ENCODE assay signal across 19 cellular contexts in the genomic region with DNA sequence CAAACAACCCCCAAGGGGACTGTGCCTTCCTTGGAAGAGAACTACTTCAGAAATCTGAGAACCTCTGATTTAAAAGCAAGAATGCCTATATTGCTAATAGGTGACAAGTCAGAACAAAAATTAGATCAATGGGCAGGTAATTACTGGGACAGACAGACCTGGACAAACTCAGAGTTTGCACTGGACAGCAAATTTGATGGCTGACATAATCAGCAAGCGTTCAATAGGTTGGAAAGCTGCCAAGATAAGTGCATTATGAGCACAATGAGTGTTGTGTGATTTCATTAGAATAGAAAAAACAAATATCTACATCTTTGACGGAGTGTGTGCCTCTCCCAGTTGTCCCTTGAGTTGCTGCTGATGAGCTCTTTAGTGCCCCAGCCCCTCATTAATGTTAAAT.
"Had no signal": no experiment of that assay in that cellular context is flagged by ENCODE, and none has a peak within 500 bp of the region (broad histone marks: within the 10 kb centered on the region; RNA-seq: fewer than 3 reads in every experiment).

No MANE protein-coding gene starts in this region.

- H3K9me3 ChIP-seq: breast epithelium, esophagus squamous epithelium, heart right ventricle, left lung, ovary, psoas muscle, right lobe of liver, thoracic aorta had no signal

- H3K4me3 Mint-ChIP-seq: activated naive CD4-positive, alpha-beta T cell treated with anti-CD3 and anti-CD28 coated beads, Interleukin-2, amount 50 U/mL, for 24 hours; activated T-cell treated with anti-CD3 and anti-CD28 coated beads, Interleukin-2, amount 50 U/mL, for 72 hours; neural crest cell; stimulated activated effector memory CD8-positive, alpha-beta T cell treated with anti-CD3 and anti-CD28 coated beads, Interleukin-12 subunit alpha, Interleukin-12 subunit beta, amount 100 ng/mL, for 72 hours had no signal

- H3K9me3 Mint-ChIP-seq: activated naive CD4-positive, alpha-beta T cell treated with anti-CD3 and anti-CD28 coated beads, Interleukin-2, amount 50 U/mL, for 24 hours; activated T-cell treated with anti-CD3 and anti-CD28 coated beads, Interleukin-2, amount 50 U/mL, for 72 hours; neural crest cell; stimulated activated effector memory CD8-positive, alpha-beta T cell treated with anti-CD3 and anti-CD28 coated beads, Interleukin-12 subunit alpha, Interleukin-12 subunit beta, amount 100 ng/mL, for 72 hours had no signal

- H3K27me3 Mint-ChIP-seq: activated naive CD4-positive, alpha-beta T cell treated with anti-CD3 and anti-CD28 coated beads, Interleukin-2, amount 50 U/mL, for 24 hours had no signal

- H3K4me3 ChIP-seq: breast epithelium, esophagus squamous epithelium, heart right ventricle, left lung, ovary, psoas muscle, right lobe of liver, thoracic aorta had no signal

- H3K27ac ChIP-seq: esophagus squamous epithelium, left lung, ovary, psoas muscle, right lobe of liver, thoracic aorta, VCaP had no signal

- H3K4me1 ChIP-seq: breast epithelium, psoas muscle had no signal

- DNase-seq: activated CD4-positive, alpha-beta T cell treated with anti-CD3 and anti-CD28 coated beads for 1 hour; activated gamma-delta T cell; activated T-cell treated with anti-CD3 and anti-CD28 coated beads, Interleukin-2, amount 50 U/mL, for 72 hours; cerebellar nuclear complex; effector CD8-positive, alpha-beta T cell; esophagus squamous epithelium; heart right ventricle; left lung; ovary; psoas muscle; right lobe of liver; stimulated activated CD4-positive, alpha-beta T cell treated with anti-CD3 and anti-CD28 coated beads, Interleukin-4, amount 100 ng/mL, for 24 hours; T-helper 2 cell had no signal

- H3K36me3 Mint-ChIP-seq: activated naive CD4-positive, alpha-beta T cell treated with anti-CD3 and anti-CD28 coated beads, Interleukin-2, amount 50 U/mL, for 24 hours; stimulated activated effector memory CD8-positive, alpha-beta T cell treated with anti-CD3 and anti-CD28 coated beads, Interleukin-12 subunit alpha, Interleukin-12 subunit beta, amount 100 ng/mL, for 72 hours had no signal

- H3K36me3 ChIP-seq: breast epithelium, esophagus squamous epithelium, heart right ventricle, left lung, ovary, right lobe of liver, thoracic aorta had no signal

- H3K4me1 Mint-ChIP-seq: activated naive CD4-positive, alpha-beta T cell treated with anti-CD3 and anti-CD28 coated beads, Interleukin-2, amount 50 U/mL, for 24 hours; stimulated activated effector memory CD8-positive, alpha-beta T cell treated with anti-CD3 and anti-CD28 coated beads, Interleukin-12 subunit alpha, Interleukin-12 subunit beta, amount 100 ng/mL, for 72 hours had no signal

- H3K27me3 ChIP-seq: breast epithelium, esophagus squamous epithelium, heart right ventricle, left lung, ovary, right lobe of liver had no signal

- H3K27ac Mint-ChIP-seq: activated naive CD4-positive, alpha-beta T cell treated with anti-CD3 and anti-CD28 coated beads, Interleukin-2, amount 50 U/mL, for 24 hours; activated T-cell treated with anti-CD3 and anti-CD28 coated beads, Interleukin-2, amount 50 U/mL, for 72 hours; stimulated activated effector memory CD8-positive, alpha-beta T cell treated with anti-CD3 and anti-CD28 coated beads, Interleukin-12 subunit alpha, Interleukin-12 subunit beta, amount 100 ng/mL, for 72 hours had no signal
